In the genomic region with DNA sequence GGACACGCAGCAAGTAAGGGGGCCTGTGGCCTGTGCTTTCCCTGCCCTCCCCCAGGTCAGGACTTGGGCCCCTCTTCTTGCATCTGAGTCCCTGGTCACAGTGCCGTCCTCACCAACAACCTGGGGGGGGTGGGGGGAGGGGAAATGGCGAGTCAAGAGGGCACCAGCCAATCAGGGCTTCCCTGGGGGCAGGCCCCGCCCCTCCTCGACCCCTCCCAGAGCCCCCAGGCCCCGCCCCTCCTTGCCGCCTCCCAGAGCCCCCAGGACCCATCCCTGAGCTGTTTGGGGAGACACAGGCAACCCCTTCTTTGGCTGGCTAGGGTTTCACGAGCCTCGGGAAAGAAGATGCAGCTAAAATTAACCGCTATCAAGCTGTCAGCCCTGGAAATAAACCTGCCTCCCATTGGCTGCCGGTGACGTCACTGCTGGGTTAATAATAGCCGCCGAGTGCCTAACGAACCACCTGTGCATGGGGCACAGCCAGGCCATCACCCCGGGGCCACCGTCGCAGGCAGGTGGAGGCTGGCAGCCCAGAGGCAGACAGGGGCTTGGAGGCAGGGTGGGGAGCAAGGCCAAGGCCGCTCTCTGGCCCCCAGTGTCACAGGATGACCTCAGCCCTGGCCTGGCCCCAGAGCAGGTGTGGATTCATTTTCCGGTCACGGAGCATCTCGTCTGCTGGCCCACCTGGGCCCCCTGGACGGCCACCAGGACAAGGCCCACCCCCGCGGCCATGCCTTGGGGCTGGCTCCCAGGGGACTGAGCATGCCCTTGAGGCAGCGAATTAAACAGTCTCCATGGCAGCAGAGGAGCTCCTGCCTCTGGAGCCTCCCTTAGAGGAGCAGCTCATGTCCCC, we compare ENCODE assay signal across 11 cellular contexts. TPM values are rescaled to one million over a fixed set of nuclear protein-coding genes. Genes with fewer than 3 reads are reported as not detected.
DNase-seq lines count a peak whose midpoint lies in the region; ATAC-seq lines count a peak whose summit lies in the region.
"Had no signal": no experiment of that assay in that cellular context is flagged by ENCODE, and none has a peak within 500 bp of the region (broad histone marks: within the 10 kb centered on the region; RNA-seq: fewer than 3 reads in every experiment).

No MANE protein-coding gene starts in this region.

- WGBS in iPS DF 6.9 (ENCODE audit: insufficient coverage, insufficient read length), result no CpG with 5 or more reads among the region's 26 CpGs

- H3K27ac ChIP-seq in SJCRH30, result peak overlapping the region; percentile 3; the same call in 1 of the 2 replicates
- H3K27ac ChIP-seq in iPS DF 6.9 (ENCODE audit: low read length), result no peak overlapping the region

- DNase-seq in COLO668 (lab: John Stamatoyannopoulos, UW; ENCODE audit: unreplicated experiment), result peak; percentile 91
- peak; percentile 83 for DNase-seq in NCI-H1092 treated with DMSO at 0.1 percent for 48 hours (lab: John Stamatoyannopoulos, UW)
- peak; percentile 80 to 88 for DNase-seq in SJCRH30
- no peak for DNase-seq in iPS DF 6.9 (ENCODE audit: low read depth, low spot score)
- DNase-seq: effector memory CD8-positive, alpha-beta T cell had no signal

- no peaks in the 10 kb centered on the region; the same call in 1 of the 2 replicates for H3K9me3 ChIP-seq in SJCRH30 (replicated peaks)
- no peaks in the 10 kb centered on the region for H3K9me3 ChIP-seq in iPS DF 6.9 (ENCODE audit: control insufficient read depth, insufficient read depth, low read length)

- peaks cover 19% of the 10 kb centered on the region for H3K4me1 ChIP-seq in SJCRH30
- peaks cover 10% of the 10 kb centered on the region for H3K4me1 ChIP-seq in iPS DF 6.9 (ENCODE audit: control insufficient read depth, insufficient read depth, low read length)

- no peak overlapping the region for H3K4me3 ChIP-seq in SJCRH30
- peak overlapping the region; percentile 20; the same call in 1 of the 2 replicates for H3K4me3 ChIP-seq in iPS DF 6.9 (ENCODE audit: low read length)

- peaks cover 21% of the 10 kb centered on the region for H3K27me3 ChIP-seq in SJCRH30
- H3K27me3 ChIP-seq in iPS DF 6.9 (ENCODE audit: control insufficient read depth, insufficient read depth, low read length), result peaks cover 5% of the 10 kb centered on the region; the same call in 1 of the 2 replicates

- H3K36me3 ChIP-seq in SJCRH30 (no peaks in the 10 kb centered on the region), iPS DF 6.9 (ENCODE audit: control insufficient read depth, insufficient read depth, low read length) (no peaks in the 10 kb centered on the region)

- ATAC-seq in HG03342 (IDR thresholded peaks at IDR 0.05; ENCODE audit: unreplicated experiment), result no peak
- ATAC-seq in GM21447 (IDR thresholded peaks at IDR 0.05; ENCODE audit: unreplicated experiment), result no peak
- no peak for ATAC-seq in GM21786 (IDR thresholded peaks at IDR 0.05; ENCODE audit: unreplicated experiment)
- ATAC-seq in GM19395 (IDR thresholded peaks at IDR 0.05; ENCODE audit: unreplicated experiment), result no peak
- ATAC-seq: CD8-positive, alpha-beta T cell; effector memory CD8-positive, alpha-beta T cell had no signal

RNA-seq across cellular contexts. Expression of gene EEF1A2, which starts 3.2 kb away (rescaled TPM):
- 0.76 and 1.4 TPM in 2 replicates for total RNA-seq in SJCRH30 (2014; rRNA removed; shearing (Covaris generic))

RNA-seq across cellular contexts. Expression of gene PPDPF, which starts 18.5 kb away (rescaled TPM):
- total RNA-seq in SJCRH30 (2014; rRNA removed; shearing (Covaris generic)), result 149 and 171 TPM in 2 replicates

RNA-seq across cellular contexts. Expression of gene KCNQ2, which starts 29.6 kb away (rescaled TPM):
- total RNA-seq in SJCRH30 (2014; rRNA removed; shearing (Covaris generic)), result not detected in 2 replicates
- total RNA-seq: CD8-positive, alpha-beta T cell had no signal

RNA-seq across cellular contexts. Expression of gene PTK6, which starts 35.1 kb away (rescaled TPM):
- total RNA-seq in SJCRH30 (2014; rRNA removed; shearing (Covaris generic)), result 1.4 TPM in 2 replicates

RNA-seq across cellular contexts. Expression of gene SRMS, which starts 45.5 kb away (rescaled TPM):
- total RNA-seq in SJCRH30 (2014; rRNA removed; shearing (Covaris generic)), result not detected in 2 replicates
- total RNA-seq: CD8-positive, alpha-beta T cell; NCI-H460 had no signal
